Comparison of ENCODE assay signal across 8 cellular contexts in genomic region chr20:62848917-62849316, GRCh38. TPM values are rescaled to one million over a fixed set of nuclear protein-coding genes. Genes with fewer than 3 reads are reported as not detected.
DNase-seq lines count a peak whose midpoint lies in the region; ATAC-seq and TF ChIP-seq lines count a peak whose summit lies in the region.
"Not testable (repeated sequence)": the region's sequence is repeated elsewhere in the genome, so short reads cannot be mapped to it uniquely, and the experiment has no call there.
"Had no signal": no experiment of that assay in that cellular context is flagged by ENCODE, and none has a peak within 500 bp of the region (broad histone marks: within the 10 kb centered on the region; RNA-seq: fewer than 3 reads in every experiment).

No MANE protein-coding gene starts in this region.

- H2AFZ ChIP-seq in OCI-LY1 (ENCODE audit: low read length), result not testable (repeated sequence)

- H3K27ac ChIP-seq in OCI-LY1 (ENCODE audit: low read depth, low read length, poor library complexity, severe bottlenecking) (peak overlapping the region; percentile 76), RWPE1 (peak overlapping the region; percentile 31), caudate nucleus (ENCODE audit: low read depth, low read length) (peak overlapping the region; percentile 95), temporal lobe (ENCODE audit: low read depth, low read length) (peak overlapping the region; percentile 98)

- not testable (repeated sequence) for H4K20me1 ChIP-seq in OCI-LY1 (ENCODE audit: insufficient read depth, low read length)

- not testable (repeated sequence) for H3K79me2 ChIP-seq in OCI-LY1 (ENCODE audit: insufficient read depth, low read length)

- H3K9me2 ChIP-seq in OCI-LY1 (ENCODE audit: low read depth, low read length), result not testable (repeated sequence)

- not testable (repeated sequence) for H3K9me3 ChIP-seq in OCI-LY1 (ENCODE audit: low read length)

- H3K4me1 Mint-ChIP-seq in glutamatergic neuron (ENCODE audit: low read depth, unreplicated experiment), result peaks cover 25% of the 10 kb centered on the region
- not testable (repeated sequence) for H3K4me1 Mint-ChIP-seq in memory B cell

- not testable (repeated sequence) for H3F3A ChIP-seq in OCI-LY1 (ENCODE audit: insufficient read depth, low read length)

- H3K27me3 ChIP-seq in OCI-LY1 (ENCODE audit: insufficient read depth, low read length), result not testable (repeated sequence)

- DNase-seq in RWPE1 (ENCODE audit: low spot score); caudate nucleus (lab: John Stamatoyannopoulos, UW); glutamatergic neuron; memory B cell (ENCODE audit: low spot score in 2 of 2): not testable (repeated sequence)

- 0 out of 2 replicates have a peak overlapping the region, but pooled peaks have one; percentile 4 for H3K9ac ChIP-seq in OCI-LY1 (ENCODE audit: low read length)

- H3K36me3 Mint-ChIP-seq in glutamatergic neuron (ENCODE audit: unreplicated experiment), result not testable (repeated sequence)
- peaks cover 13% of the 10 kb centered on the region for H3K36me3 Mint-ChIP-seq in memory B cell

- not testable (repeated sequence) for H3K4me3 ChIP-seq in OCI-LY1 (ENCODE audit: low read depth, low read length, poor library complexity, severe bottlenecking)

- peaks cover 16% of the 10 kb centered on the region for H3K9me3 Mint-ChIP-seq in glutamatergic neuron (ENCODE audit: unreplicated experiment)
- H3K9me3 Mint-ChIP-seq in memory B cell, result not testable (repeated sequence)

- peak; percentile 53 for ATAC-seq in memory B cell (ENCODE audit: low read depth)

- not testable (repeated sequence) for H3K4me3 Mint-ChIP-seq in glutamatergic neuron (ENCODE audit: unreplicated experiment); memory B cell

- H3K27me3 Mint-ChIP-seq in glutamatergic neuron (ENCODE audit: unreplicated experiment), result peaks cover 11% of the 10 kb centered on the region
- H3K27me3 Mint-ChIP-seq in memory B cell, result not testable (repeated sequence)

- not testable (repeated sequence) for H3K4me2 ChIP-seq in OCI-LY1 (ENCODE audit: low read length)

- H3K27ac Mint-ChIP-seq in glutamatergic neuron (ENCODE audit: unreplicated experiment), result peak overlapping the region; percentile 8
- not testable (repeated sequence) for H3K27ac Mint-ChIP-seq in memory B cell

- peaks cover 72% of the 10 kb centered on the region for H3K36me3 ChIP-seq in OCI-LY1 (ENCODE audit: insufficient read depth, low read length)

- peaks cover 10% of the 10 kb centered on the region for H3K4me1 ChIP-seq in OCI-LY1 (ENCODE audit: insufficient read depth, low read length, severe bottlenecking)

- POLR2A ChIA-PET in RWPE1 (lab: Yijun Ruan, JAX; ENCODE audit: low non-redundant PET), result interaction anchor here (0.6 to 1.0 kb wide), 2 partner anchors 11 to 21 kb away, joined by 3 to 6 read pairs; no protein-coding TSS in a partner anchor

- CTCF ChIA-PET in RWPE1 (lab: Yijun Ruan, JAX), result interaction anchor here (0.7 kb wide), 2 partner anchors 14 to 49 kb away, joined by 3 read pairs; no protein-coding TSS in a partner anchor

- not testable (repeated sequence) for TF ChIP-seq CTCF in OCI-LY1 (IDR thresholded peaks at IDR 0.05; ENCODE audit: low read length); RWPE1 (conservative IDR thresholded peaks at IDR 0.05; ENCODE audit: low read depth); glutamatergic neuron (IDR thresholded peaks at IDR 0.05; ENCODE audit: partially characterized antibody, unreplicated experiment)

RNA-seq across cellular contexts. Expression of gene TCFL5, which starts 12.7 kb away (rescaled TPM):
- total RNA-seq in glutamatergic neuron (ENCODE audit: unreplicated experiment), result 12.6 TPM
- 8.9 TPM for total RNA-seq in temporal lobe

RNA-seq across cellular contexts. Expression of gene COL9A3, which starts 32.1 kb away (rescaled TPM):
- 78.7 TPM for total RNA-seq in glutamatergic neuron (ENCODE audit: unreplicated experiment)
- 22.9 TPM for total RNA-seq in temporal lobe
- total RNA-seq: CD4-positive, alpha-beta memory T cell; GM23248 had no signal

RNA-seq across cellular contexts. Expression of gene OGFR, which starts 44.3 kb away (rescaled TPM):
- total RNA-seq in glutamatergic neuron (ENCODE audit: unreplicated experiment) (70.5 TPM), temporal lobe (17.9 TPM)

RNA-seq across cellular contexts. Expression of gene MRGBP, which starts 52.6 kb away (rescaled TPM):
- total RNA-seq in glutamatergic neuron (ENCODE audit: unreplicated experiment), result 15.6 TPM
- total RNA-seq in temporal lobe, result 9.8 TPM

Comparison
In these comparisons a context has a peak if more than half of its experiments do, and no peak if none do; other contexts are left out.
1. H3K27ac ChIP-seq: peak in every context shown above with its lines; median percentile 98 in temporal lobe; 95 in caudate nucleus; 76 in OCI-LY1; 31 in RWPE1.